In genomic region chr10:73116017-73116416, GRCh38 we compare ENCODE assay signal across 28 cellular contexts.
"Had no signal": no experiment of that assay in that cellular context is flagged by ENCODE, and none has a peak within 500 bp of the region (broad histone marks: within the 10 kb centered on the region; RNA-seq: fewer than 3 reads in every experiment).

No MANE protein-coding gene starts in this region.

- H3K27ac ChIP-seq: adrenal gland, body of pancreas, esophagus muscularis mucosa, foreskin keratinocyte, gastroesophageal sphincter had no signal

- H3K9me3 ChIP-seq: adrenal gland, body of pancreas, esophagus muscularis mucosa, gastroesophageal sphincter had no signal

- DNase-seq: activated CD4-positive, alpha-beta memory T cell treated with anti-CD3 and anti-CD28 coated beads for 36 hours; activated CD4-positive, alpha-beta T cell treated with anti-CD3 and anti-CD28 coated beads for 36 hours; activated CD4-positive, alpha-beta T cell treated with anti-CD3 and anti-CD28 coated beads, Interleukin-2, amount 10 ng/mL, durations not matched to agents 24 days and 14 days; activated CD4-positive, CD25-positive, alpha-beta regulatory T cell; activated CD4-positive, CD25-positive, alpha-beta regulatory T cell treated with anti-CD3 and anti-CD28 coated beads, Interleukin-2, amount 50 U/mL, for 72 hours; activated CD8-positive, alpha-beta memory T cell treated with anti-CD3 and anti-CD28 coated beads, Interleukin-2, amount 10 ng/mL, durations not matched to agents 7 days and 5 days; activated CD8-positive, alpha-beta memory T cell treated with anti-CD3 and anti-CD28 coated beads, Interleukin-2, amount 50 U/mL, for 4 hours; activated CD8-positive, alpha-beta T cell treated with anti-CD3 and anti-CD28 coated beads, Interleukin-2, amount 10 ng/mL, durations not matched to agents 7 days and 5 days; activated effector memory CD4-positive, alpha-beta T cell treated with anti-CD3 and anti-CD28 coated beads, Interleukin-2, amount 50 U/mL, for 16 hours; activated naive CD4-positive, alpha-beta T cell treated with anti-CD3 and anti-CD28 coated beads for 36 hours; activated naive CD8-positive, alpha-beta T cell treated with anti-CD3 and anti-CD28 coated beads for 36 hours; activated naive CD8-positive, alpha-beta T cell treated with anti-CD3 and anti-CD28 coated beads, Interleukin-2, amount 50 U/mL, for 24 hours; activated T-cell treated with anti-CD3 and anti-CD28 coated beads, Interleukin-2, amount 50 U/mL, for 1 hour; activated T-cell treated with anti-CD3 and anti-CD28 coated beads, Interleukin-2, amount 50 U/mL, for 48 hours; adrenal gland; amygdala; aorta; body of pancreas; caudate nucleus; cortex of kidney; dermis blood vessel endothelial cell; effector CD4-positive, alpha-beta T cell; effector memory CD8-positive, alpha-beta T cell; erythroblast; foreskin keratinocyte; T-helper 2 cell had no signal

- ATAC-seq: activated CD4-positive, alpha-beta T cell treated with anti-CD3 and anti-CD28 coated beads for 36 hours; activated CD8-positive, alpha-beta memory T cell treated with anti-CD3 and anti-CD28 coated beads, Interleukin-2, amount 10 ng/mL, durations not matched to agents 7 days and 5 days; activated CD8-positive, alpha-beta T cell treated with anti-CD3 and anti-CD28 coated beads, Interleukin-2, amount 10 ng/mL, durations not matched to agents 7 days and 5 days; activated naive CD8-positive, alpha-beta T cell treated with anti-CD3 and anti-CD28 coated beads, Interleukin-2, amount 50 U/mL, for 24 hours; body of pancreas; effector memory CD8-positive, alpha-beta T cell; foreskin keratinocyte; gastroesophageal sphincter had no signal

- H3K36me3 ChIP-seq: adrenal gland had no signal

- H3K27me3 ChIP-seq: adrenal gland, body of pancreas, esophagus muscularis mucosa, foreskin keratinocyte, gastroesophageal sphincter had no signal

- H3K4me3 ChIP-seq: adrenal gland, body of pancreas, esophagus muscularis mucosa, gastroesophageal sphincter had no signal
